Comparison of ENCODE assay signal across 9 cellular contexts in genomic region chr18:77103181-77103875, GRCh38. TPM values are rescaled to one million over a fixed set of nuclear protein-coding genes. Genes with fewer than 3 reads are reported as not detected.
DNase-seq lines count a peak whose midpoint lies in the region; ATAC-seq lines count a peak whose summit lies in the region.
"Had no signal": no experiment of that assay in that cellular context is flagged by ENCODE, and none has a peak within 500 bp of the region (broad histone marks: within the 10 kb centered on the region; RNA-seq: fewer than 3 reads in every experiment).

No MANE protein-coding gene starts in this region.

- peak overlapping the region; percentile 90 for H2AFZ ChIP-seq in ACC112 (ENCODE audit: low read length, unreplicated experiment)

- H3K27me3 ChIP-seq in ACC112 (ENCODE audit: insufficient read depth, low read length): no peaks in the 10 kb centered on the region
- H3K27me3 ChIP-seq in naive thymus-derived CD4-positive, alpha-beta T cell (ENCODE audit: control insufficient read depth in 2 of 2, insufficient read depth in 2 of 2, low read length in 2 of 2): no peaks in the 10 kb centered on the region

- H3K27ac Mint-ChIP-seq in central memory CD8-positive, alpha-beta T cell (ENCODE audit: low read depth): peak overlapping the region; percentile 94
- peak overlapping the region; percentile 55 to 99 (median 96) for H3K27ac Mint-ChIP-seq in naive thymus-derived CD4-positive, alpha-beta T cell

- H3K9me3 Mint-ChIP-seq in central memory CD8-positive, alpha-beta T cell: no peaks in the 10 kb centered on the region
- H3K9me3 Mint-ChIP-seq in naive thymus-derived CD4-positive, alpha-beta T cell: peaks cover 0 to 6% (median 0%) of the 10 kb centered on the region in 11 donors

- H3K9me3 ChIP-seq in KOPT-K1 (ENCODE audit: insufficient read depth, low read length, poor library complexity, severe bottlenecking): no peaks in the 10 kb centered on the region
- H3K9me3 ChIP-seq in naive thymus-derived CD4-positive, alpha-beta T cell (ENCODE audit: control insufficient read depth in 2 of 3, low read length in 3 of 3): no peaks in the 10 kb centered on the region

- peak overlapping the region; percentile 57 for H3K4me3 ChIP-seq in ACC112 (ENCODE audit: low read depth, low read length)
- H3K4me3 ChIP-seq in naive thymus-derived CD4-positive, alpha-beta T cell (ENCODE audit: low read length): peak overlapping the region; percentile 6

- H3K27ac ChIP-seq in ACC112 (ENCODE audit: low read depth, low read length) (peak overlapping the region; percentile 98), KOPT-K1 (ENCODE audit: low read depth, low read length, poor library complexity, severe bottlenecking) (peak overlapping the region; percentile 93)
- H3K27ac ChIP-seq in naive thymus-derived CD4-positive, alpha-beta T cell (ENCODE audit: low read depth, low read length): peak overlapping the region; percentile 73

- H3K27me3 Mint-ChIP-seq in central memory CD8-positive, alpha-beta T cell: no peaks in the 10 kb centered on the region
- H3K27me3 Mint-ChIP-seq in naive thymus-derived CD4-positive, alpha-beta T cell: no peaks in the 10 kb centered on the region

- H3K36me3 Mint-ChIP-seq in central memory CD8-positive, alpha-beta T cell (ENCODE audit: insufficient read depth): peaks cover 43% of the 10 kb centered on the region
- H3K36me3 Mint-ChIP-seq in naive thymus-derived CD4-positive, alpha-beta T cell: peaks cover 11 to 67% (median 18%) of the 10 kb centered on the region in 5 donors

- H3K4me3 Mint-ChIP-seq in central memory CD8-positive, alpha-beta T cell: peak overlapping the region; percentile 75
- H3K4me3 Mint-ChIP-seq in naive thymus-derived CD4-positive, alpha-beta T cell: peak overlapping the region; percentile 20 to 92 (median 50)

- H3K4me1 ChIP-seq in ACC112 (ENCODE audit: control insufficient read depth, insufficient read depth, low read length, unreplicated experiment): peaks cover 71% of the 10 kb centered on the region
- peaks cover 97 to 99% of the 10 kb centered on the region in 2 donors for H3K4me1 ChIP-seq in naive thymus-derived CD4-positive, alpha-beta T cell (ENCODE audit: control insufficient read depth in 2 of 2, insufficient read depth in 2 of 2, low read length in 2 of 2)

- peaks cover 89% of the 10 kb centered on the region for H3K4me1 Mint-ChIP-seq in central memory CD8-positive, alpha-beta T cell
- peaks cover 81 to 100% (median 98%) of the 10 kb centered on the region in 7 donors for H3K4me1 Mint-ChIP-seq in naive thymus-derived CD4-positive, alpha-beta T cell

- CTCF ChIA-PET in naive thymus-derived CD4-positive, alpha-beta T cell (lab: Charles Lee): interaction anchor here (0.8 to 1.1 kb wide), 2 partner anchors 29 to 33 kb away, joined by 3 read pairs; partner anchors contain the start of gene MBP

- no peaks in the 10 kb centered on the region for H3K79me2 ChIP-seq in ACC112 (ENCODE audit: control insufficient read depth, insufficient read depth, low read length, unreplicated experiment)

- intact Hi-C loops in naive thymus-derived CD4-positive, alpha-beta T cell (cut with micrococcal nuclease): loop anchor here (2.0 to 10.0 kb wide), 4 partner anchors 105 to 611 kb away; no protein-coding TSS in a partner anchor

- no peak for ATAC-seq in central memory CD8-positive, alpha-beta T cell (replicated peaks; ENCODE audit: extremely low read depth, poor library complexity, severe bottlenecking)
- no peak for ATAC-seq in naive thymus-derived CD4-positive, alpha-beta T cell
- ATAC-seq in HG03565 (IDR thresholded peaks at IDR 0.05; ENCODE audit: unreplicated experiment): no peak
- no peak for ATAC-seq in GM19452 (IDR thresholded peaks at IDR 0.05; ENCODE audit: unreplicated experiment)
- no peak for ATAC-seq in HG02970 (IDR thresholded peaks at IDR 0.05; ENCODE audit: low FRiP score, unreplicated experiment)

- no peaks in the 10 kb centered on the region for H3K36me3 ChIP-seq in ACC112 (ENCODE audit: insufficient read depth, low read length)
- H3K36me3 ChIP-seq in KOPT-K1 (ENCODE audit: insufficient read depth, low read length): no peaks in the 10 kb centered on the region
- H3K36me3 ChIP-seq in naive thymus-derived CD4-positive, alpha-beta T cell (ENCODE audit: control insufficient read depth in 2 of 3, insufficient read depth in 3 of 3, low read length in 3 of 3): peaks cover 0 to 9% (median 0%) of the 10 kb centered on the region in 3 experiments

- no peak for DNase-seq in central memory CD8-positive, alpha-beta T cell (ENCODE audit: low spot score in 2 of 2)
- DNase-seq in naive thymus-derived CD4-positive, alpha-beta T cell: no peak
- DNase-seq in cortex of kidney (lab: John Stamatoyannopoulos, UW): no peak
- DNase-seq: DMS79 had no signal

- POLR2A ChIA-PET in naive thymus-derived CD4-positive, alpha-beta T cell (lab: Charles Lee): interaction anchor here (1.1 to 6.0 kb wide), 5 partner anchors 17 to 41 kb away, joined by 4 to 48 read pairs (median 9); no protein-coding TSS in a partner anchor

RNA-seq across cellular contexts. Expression of gene MBP, which starts 29.3 kb away (rescaled TPM):
- total RNA-seq in naive thymus-derived CD4-positive, alpha-beta T cell: 100 to 1,000 TPM in 3 of 5 experiments, 10 to 100 TPM in 2; 88.3 to 152 (median 116) TPM
- 100 to 1,000 TPM in 1 of 2 donors, 10 to 100 TPM in 1; 96.4 to 107 TPM for polyA plus RNA-seq in naive thymus-derived CD4-positive, alpha-beta T cell
